31 cellular contexts compared by ENCODE assay signal in genomic region chr11:5240458-5240857, GRCh38. TPM values are rescaled to one million over a fixed set of nuclear protein-coding genes. Genes with fewer than 3 reads are reported as not detected.
"Had no signal": no experiment of that assay in that cellular context is flagged by ENCODE, and none has a peak within 500 bp of the region (broad histone marks: within the 10 kb centered on the region; RNA-seq: fewer than 3 reads in every experiment).

No MANE protein-coding gene starts in this region.

- H3K4me1 ChIP-seq: esophagus squamous epithelium, gastrocnemius medialis, heart right ventricle, left lung, lower lobe of right lung had no signal

- H3K4me3 Mint-ChIP-seq: mesothelial cell of epicardium, naive B cell had no signal

- H3K36me3 ChIP-seq: esophagus squamous epithelium, gastrocnemius medialis, heart right ventricle, left lung, lower lobe of right lung had no signal

- H3K9me3 ChIP-seq: esophagus squamous epithelium, gastrocnemius medialis, heart right ventricle, left lung, lower lobe of right lung, mucosa of descending colon had no signal

- H3K27me3 ChIP-seq: esophagus squamous epithelium, gastrocnemius medialis, left lung had no signal

- ATAC-seq: esophagus mucosa, gastrocnemius medialis, heart right ventricle, left cardiac atrium, left lung, left ventricle myocardium superior, lower lobe of right lung, mucosa of descending colon had no signal

- H3K4me1 Mint-ChIP-seq: naive B cell had no signal

- H3K9me3 Mint-ChIP-seq: mesothelial cell of epicardium, naive B cell had no signal

- H3K36me3 Mint-ChIP-seq: mesothelial cell of epicardium, naive B cell had no signal

- DNase-seq: dermis blood vessel endothelial cell; dorsolateral prefrontal cortex; effector CD4-positive, alpha-beta T cell; effector memory CD4-positive, alpha-beta T cell; esophagus squamous epithelium; foreskin fibroblast; foreskin melanocyte; gastrocnemius medialis; glutamatergic neuron; head of caudate nucleus; heart right ventricle; hippocampal formation; left cardiac atrium; left lung; left ventricle myocardium superior; lower lobe of right lung; mesenchymal stem cell; mucosa of descending colon; naive B cell had no signal

- H3K4me3 ChIP-seq: coronary artery, dorsolateral prefrontal cortex, esophagus squamous epithelium, gastrocnemius medialis, heart right ventricle, left lung, lower lobe of right lung, mucosa of descending colon had no signal

- H3K27ac Mint-ChIP-seq: mesothelial cell of epicardium, naive B cell had no signal

- H3K27ac ChIP-seq: coronary artery, dorsolateral prefrontal cortex, esophagus squamous epithelium, gastrocnemius medialis, heart right ventricle, left lung, lower lobe of right lung had no signal

RNA-seq across cellular contexts. Expression of gene HBD, which starts 6.2 kb away (rescaled TPM):
- total RNA-seq: dermis blood vessel endothelial cell, endothelial cell of umbilical vein, epithelial cell of proximal tubule, esophagus mucosa, esophagus squamous epithelium, gastrocnemius medialis, glomerular endothelial cell, kidney epithelial cell, left cardiac atrium, left ventricle myocardium superior, lower leg skin, lower lobe of right lung, lung microvascular endothelial cell, mucosa of descending colon, myocyte had no signal
- polyA plus RNA-seq: endothelial cell of umbilical vein, heart right ventricle, keratinocyte had no signal

RNA-seq across cellular contexts. Expression of gene HBG1, which starts 9.2 kb away (rescaled TPM):
- total RNA-seq: dermis blood vessel endothelial cell, endothelial cell of umbilical vein, epithelial cell of proximal tubule, esophagus mucosa, esophagus squamous epithelium, gastrocnemius medialis, glomerular endothelial cell, kidney epithelial cell, left cardiac atrium, left lung, left ventricle myocardium superior, lower leg skin, lower lobe of right lung, lung microvascular endothelial cell, mesenteric fat pad, mesothelial cell of epicardium, mucosa of descending colon, myocyte had no signal

RNA-seq across cellular contexts. Expression of gene HBB, which starts 13.6 kb away (rescaled TPM):
- total RNA-seq: dermis blood vessel endothelial cell, endothelial cell of umbilical vein, epithelial cell of proximal tubule, glomerular endothelial cell, kidney epithelial cell, lung microvascular endothelial cell, mesothelial cell of epicardium, myocyte had no signal
- polyA plus RNA-seq: endothelial cell of umbilical vein, keratinocyte had no signal

RNA-seq across cellular contexts. Expression of gene HBG2, which starts 14.1 kb away (rescaled TPM):
- total RNA-seq: dermis blood vessel endothelial cell, endothelial cell of umbilical vein, epithelial cell of proximal tubule, esophagus mucosa, esophagus squamous epithelium, gastrocnemius medialis, glomerular endothelial cell, kidney epithelial cell, left cardiac atrium, left lung, left ventricle myocardium superior, lower leg skin, lung microvascular endothelial cell, mesenteric fat pad, mucosa of descending colon, myocyte had no signal

RNA-seq across cellular contexts. Expression of gene HBE1, which starts 29.3 kb away (rescaled TPM):
- total RNA-seq: dermis blood vessel endothelial cell, endothelial cell of umbilical vein, epithelial cell of proximal tubule, esophagus mucosa, esophagus squamous epithelium, gastrocnemius medialis, glomerular endothelial cell, heart right ventricle, kidney epithelial cell, left cardiac atrium, left lung, left ventricle myocardium superior, lower leg skin, lower lobe of right lung, lung microvascular endothelial cell, mesenteric fat pad, mucosa of descending colon, myocyte had no signal
- polyA plus RNA-seq: heart right ventricle, keratinocyte had no signal
